ENCODE assay signal across 8 cellular contexts in the genomic region with DNA sequence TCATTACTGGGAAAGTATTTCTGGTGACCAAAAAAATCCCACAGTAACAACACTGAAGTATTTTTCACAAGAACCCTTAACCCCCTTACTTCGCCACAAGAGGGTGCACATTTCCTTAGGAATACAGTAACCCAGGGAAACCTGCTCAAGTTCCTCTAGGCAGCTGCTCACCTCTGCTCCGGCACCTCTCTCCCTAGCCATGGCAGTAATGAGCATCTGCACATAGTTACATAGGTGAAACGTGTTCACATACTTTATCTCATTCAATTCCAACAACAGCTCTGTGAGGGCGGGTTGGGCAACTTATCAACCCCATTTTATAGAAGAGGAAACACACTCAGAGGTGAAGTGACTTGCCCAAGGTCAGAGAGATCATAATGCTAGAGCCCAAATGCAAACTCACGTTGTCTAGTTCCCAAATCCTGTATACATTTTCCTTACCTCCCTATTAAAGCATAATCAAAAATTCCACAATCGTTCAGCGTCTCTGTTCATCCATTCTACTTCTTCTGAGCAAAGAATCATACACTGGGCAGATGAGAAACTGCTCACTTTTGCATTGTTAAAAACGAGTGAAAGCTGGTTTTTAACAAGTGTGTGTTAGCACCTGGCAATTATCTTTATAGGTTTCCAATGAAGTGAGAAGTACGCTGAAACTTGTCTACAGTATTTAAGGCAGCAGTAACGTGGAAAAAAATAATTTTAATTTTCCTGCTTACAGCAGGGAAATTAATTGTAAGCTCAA.
DNase-seq lines count a peak whose midpoint lies in the region; ATAC-seq and TF ChIP-seq lines count a peak whose summit lies in the region.

No MANE protein-coding gene starts in this region.

- H3K4me3 ChIP-seq in HFF-Myc (replicated peaks; ENCODE audit: low read depth, low read length), result no peak overlapping the region
- no peak overlapping the region for H3K4me3 ChIP-seq in breast epithelium

- H3K4me1 ChIP-seq in breast epithelium, result no peaks in the 10 kb centered on the region

- no peaks in the 10 kb centered on the region for H3K27me3 ChIP-seq in breast epithelium

- TF ChIP-seq CTCF in HFF-Myc (IDR thresholded peaks at IDR 0.05; ENCODE audit: low read depth, low read length, missing control alignments) (peak; percentile 65), breast epithelium (IDR thresholded peaks at IDR 0.05) (peak in 2 of 3 donors; percentile 35 to 48)

- intact Hi-C loops in breast epithelium (cut with DNase I; ENCODE audit: low total_unique reads), result no loop called here

- H3K36me3 ChIP-seq in breast epithelium, result no peaks in the 10 kb centered on the region

- TF ChIP-seq POLR2A in breast epithelium (IDR thresholded peaks at IDR 0.05), result no peak

- no peak for ATAC-seq in GM21723 (IDR thresholded peaks at IDR 0.05; ENCODE audit: unreplicated experiment)
- no peak for ATAC-seq in GM18907 (IDR thresholded peaks at IDR 0.05; ENCODE audit: unreplicated experiment)

- no peaks in the 10 kb centered on the region for H3K9me3 ChIP-seq in breast epithelium

- no peak overlapping the region for H3K27ac ChIP-seq in breast epithelium

- DNase-seq in DMS 273 treated with DMSO at 0.1 percent for 48 hours (lab: John Stamatoyannopoulos, UW) (peak; percentile 80), HFF-Myc (ENCODE audit: extremely low read depth, low read depth) (no peak), NCI-H748 treated with DMSO at 0.1 percent for 48 hours (lab: John Stamatoyannopoulos, UW) (peak; percentile 15), breast epithelium (ENCODE audit: low spot score in 2 of 2) (peak in 1 of 2 donors; percentile 22), left kidney (ENCODE audit: low read depth, low spot score) (peak; percentile 89)
- DNase-seq in NK-92 treated with Interleukin-12 subunit alpha and Interleukin-12 subunit beta, amount 100 ng/mL, for 24 hours (lab: John Stamatoyannopoulos, UW), result no peak

Comparison
In these comparisons a context has a peak if more than half of its experiments do, and no peak if none do; other contexts are left out.
1. DNase-seq: peak in DMS 273 treated with DMSO at 0.1 percent for 48 hours (single experiment), NCI-H748 treated with DMSO at 0.1 percent for 48 hours (single experiment) and left kidney (single experiment); none in HFF-Myc (single experiment) and NK-92 treated with Interleukin-12 subunit alpha and Interleukin-12 subunit beta, amount 100 ng/mL, for 24 hours (single experiment).